8 cellular contexts compared by ENCODE assay signal in genomic region chr1:155085504-155086181, GRCh38. TPM values are rescaled to one million over a fixed set of nuclear protein-coding genes. Genes with fewer than 3 reads are reported as not detected.
DNase-seq lines count a peak whose midpoint lies in the region; ATAC-seq and TF ChIP-seq lines count a peak whose summit lies in the region.

No MANE protein-coding gene starts in this region.

- H3K9me3 Mint-ChIP-seq in natural killer cell: no peaks in the 10 kb centered on the region
- H3K9me3 Mint-ChIP-seq in stimulated activated naive CD8-positive, alpha-beta T cell treated with anti-CD3 and anti-CD28 coated beads, Interleukin-15, amount 100 ng/mL, for 72 hours: no peaks in the 10 kb centered on the region

- no peaks in the 10 kb centered on the region for H3K36me3 Mint-ChIP-seq in natural killer cell

- peak overlapping the region; percentile 87 to 96 for H3K27ac Mint-ChIP-seq in natural killer cell
- peak overlapping the region; percentile 92 to 98 for H3K27ac Mint-ChIP-seq in stimulated activated naive CD8-positive, alpha-beta T cell treated with anti-CD3 and anti-CD28 coated beads, Interleukin-15, amount 100 ng/mL, for 72 hours

- DNase-seq in GM06990 (ENCODE audit: extremely low read depth, insufficient read length): peak; percentile 55
- peak; percentile 46 for DNase-seq in NCI-H345 treated with DMSO at 0.1 percent for 48 hours (lab: John Stamatoyannopoulos, UW; ENCODE audit: unreplicated experiment)
- DNase-seq in activated CD8-positive, alpha-beta memory T cell treated with anti-CD3 and anti-CD28 coated beads, Interleukin-2, amount 50 U/mL, for 1 hour (ENCODE audit: extremely low read depth): peak; percentile 71
- DNase-seq in epithelial cell of esophagus (ENCODE audit: low read depth): peak; percentile 88
- DNase-seq in natural killer cell: peak; percentile 59
- DNase-seq in stimulated activated naive CD8-positive, alpha-beta T cell treated with anti-CD3 and anti-CD28 coated beads, Interleukin-15, amount 100 ng/mL, for 72 hours: peak; percentile 79

- peaks cover 3% of the 10 kb centered on the region for H3K27me3 ChIP-seq in GM06990 (replicated peaks; ENCODE audit: control insufficient read depth, insufficient read depth, low read length)

- H3K4me3 ChIP-seq in GM06990 (replicated peaks; ENCODE audit: low read depth, low read length) (peak overlapping the region; percentile 72), epithelial cell of esophagus (ENCODE audit: low read length) (peak overlapping the region; percentile 71)

- H3K4me3 Mint-ChIP-seq in natural killer cell: peak overlapping the region; percentile 94
- H3K4me3 Mint-ChIP-seq in stimulated activated naive CD8-positive, alpha-beta T cell treated with anti-CD3 and anti-CD28 coated beads, Interleukin-15, amount 100 ng/mL, for 72 hours: peak overlapping the region; percentile 88 to 98

- peaks cover 29 to 45% of the 10 kb centered on the region in 2 donors for H3K4me1 Mint-ChIP-seq in natural killer cell
- peaks cover 60% of the 10 kb centered on the region for H3K4me1 Mint-ChIP-seq in stimulated activated naive CD8-positive, alpha-beta T cell treated with anti-CD3 and anti-CD28 coated beads, Interleukin-15, amount 100 ng/mL, for 72 hours

- intact Hi-C loops in natural killer cell (cut with micrococcal nuclease): loop anchor here (1.0 to 2.0 kb wide), 5 partner anchors 15 to 526 kb away; partner anchors contain the start of genes EFNA4, KRTCAP2 and TRIM46

- no peak for TF ChIP-seq CTCF in GM06990 (IDR thresholded peaks at IDR 0.05; ENCODE audit: insufficient read depth, low read length, poor library complexity, severe bottlenecking)
- no peak for TF ChIP-seq CTCF in epithelial cell of esophagus (IDR thresholded peaks at IDR 0.05; ENCODE audit: insufficient read depth, low read depth, low read length, missing control alignments)
- TF ChIP-seq CTCF in natural killer cell (IDR thresholded peaks at IDR 0.05): no peak

- peaks cover 16 to 23% of the 10 kb centered on the region in 2 donors for H3K27me3 Mint-ChIP-seq in natural killer cell (ENCODE audit: low read depth in 2 of 2)
- peaks cover 37% of the 10 kb centered on the region for H3K27me3 Mint-ChIP-seq in stimulated activated naive CD8-positive, alpha-beta T cell treated with anti-CD3 and anti-CD28 coated beads, Interleukin-15, amount 100 ng/mL, for 72 hours

- ATAC-seq in natural killer cell (peak; percentile 10 to 46 (median 28)), HG02852 (IDR thresholded peaks at IDR 0.05; ENCODE audit: unreplicated experiment) (no peak), HG03378 (IDR thresholded peaks at IDR 0.05; ENCODE audit: unreplicated experiment) (no peak)
- ATAC-seq in stimulated activated naive CD8-positive, alpha-beta T cell treated with anti-CD3 and anti-CD28 coated beads, Interleukin-15, amount 100 ng/mL, for 72 hours: peak; percentile 54

- no peaks in the 10 kb centered on the region for H3K36me3 ChIP-seq in GM06990 (ENCODE audit: control insufficient read depth, insufficient read depth, low read length)

RNA-seq across cellular contexts. Expression of gene EFNA3, which starts 7.0 kb away (rescaled TPM):
- 1 to 10 TPM in 1 of 3 donors, under 1 TPM in 2; 0.52 to 1.1 (median 0.68) TPM for total RNA-seq in natural killer cell

RNA-seq across cellular contexts. Expression of gene EFNA4, which starts 22.1 kb away (rescaled TPM):
- 1 to 10 TPM; 4.6 to 6.8 (median 5.5) TPM for total RNA-seq in natural killer cell

RNA-seq across cellular contexts. Expression of gene ADAM15, which starts 34.5 kb away (rescaled TPM):
- 10 to 100 TPM; 54.6 to 83.2 (median 64.7) TPM for total RNA-seq in natural killer cell

RNA-seq across cellular contexts. Expression of gene EFNA1, which starts 42.0 kb away (rescaled TPM):
- 1 to 10 TPM; 1.5 to 1.9 (median 1.9) TPM for total RNA-seq in natural killer cell

RNA-seq across cellular contexts. Expression of gene SLC50A1, which starts 50.0 kb away (rescaled TPM):
- 10 to 100 TPM; 31.7 to 33.5 (median 32.7) TPM for total RNA-seq in natural killer cell

Comparison
In these comparisons a context has a peak if more than half of its experiments do, and no peak if none do; other contexts are left out.
1. ATAC-seq: peak in natural killer cell (3 of 3) and stimulated activated naive CD8-positive, alpha-beta T cell treated with anti-CD3 and anti-CD28 coated beads, Interleukin-15, amount 100 ng/mL, for 72 hours (single experiment); none in HG02852 (single experiment) and HG03378 (single experiment).
2. Peak in every context shown above with its lines, with median percentiles within 50 percentile points of each other: DNase-seq.